8 cellular contexts compared by ENCODE assay signal in the genomic region with DNA sequence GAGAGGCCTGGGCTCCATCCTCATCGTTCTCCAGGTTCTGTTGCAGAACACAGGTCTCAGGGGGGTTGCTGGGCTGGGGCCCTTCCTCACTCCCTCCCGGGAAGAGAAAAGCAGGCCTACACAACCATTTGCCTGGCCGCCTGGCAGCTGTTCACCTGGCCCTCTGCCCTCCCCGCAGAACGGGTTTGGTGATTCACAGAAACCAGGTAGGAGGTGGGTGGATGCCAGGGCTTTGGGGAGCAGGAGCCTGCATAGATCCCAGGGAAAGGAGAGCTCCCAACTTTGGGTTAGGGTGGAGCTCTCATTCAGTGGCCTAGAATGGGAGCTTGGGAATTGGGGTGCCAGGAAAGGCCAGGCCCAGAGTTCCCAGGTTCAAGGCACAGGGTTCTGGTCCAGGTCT.
DNase-seq lines count a peak whose midpoint lies in the region; ATAC-seq and TF ChIP-seq lines count a peak whose summit lies in the region.

No MANE protein-coding gene starts in this region.

- H3K4me3 ChIP-seq in AG09309 (ENCODE audit: control insufficient read depth, low read depth, low read length) (peak overlapping the region; percentile 87), iPS-18c (ENCODE audit: insufficient read depth, low read depth, low read length) (peak overlapping the region; percentile 81)

- TF ChIP-seq CTCF in AG09309 (IDR thresholded peaks at IDR 0.05; ENCODE audit: control insufficient read depth, insufficient read depth, low read depth, low read length, missing control alignments): no peak

- DNase-seq in AG09309 (ENCODE audit: low read depth) (no peak), HPDE6-E6E7 (ENCODE audit: extremely low spot score) (peak; percentile 92), GF-D8 (lab: John Stamatoyannopoulos, UW) (no peak), NAMALWA (ENCODE audit: low spot score) (no peak), T-helper 9 cell (no peak)

- H3K27ac Mint-ChIP-seq in activated naive CD8-positive, alpha-beta T cell: peak overlapping the region; percentile 88
- peak overlapping the region; percentile 95 for H3K27ac Mint-ChIP-seq in stimulated activated memory B cell treated with anti-CD40 and anti-IgM and Interleukin-4, amounts not matched to agents 10 μg/mL and 1 μg/mL and 100 μg/mL, for 72 hours

- no peaks in the 10 kb centered on the region for H3K36me3 Mint-ChIP-seq in activated naive CD8-positive, alpha-beta T cell
- H3K36me3 Mint-ChIP-seq in stimulated activated memory B cell treated with anti-CD40 and anti-IgM and Interleukin-4, amounts not matched to agents 10 μg/mL and 1 μg/mL and 100 μg/mL, for 72 hours: peaks cover 7% of the 10 kb centered on the region

- peaks cover 30% of the 10 kb centered on the region for H3K4me1 Mint-ChIP-seq in activated naive CD8-positive, alpha-beta T cell (ENCODE audit: low read depth)
- H3K4me1 Mint-ChIP-seq in stimulated activated memory B cell treated with anti-CD40 and anti-IgM and Interleukin-4, amounts not matched to agents 10 μg/mL and 1 μg/mL and 100 μg/mL, for 72 hours: peaks cover 79% of the 10 kb centered on the region

- no peaks in the 10 kb centered on the region for H3K9me3 Mint-ChIP-seq in activated naive CD8-positive, alpha-beta T cell (ENCODE audit: low read depth)
- H3K9me3 Mint-ChIP-seq in stimulated activated memory B cell treated with anti-CD40 and anti-IgM and Interleukin-4, amounts not matched to agents 10 μg/mL and 1 μg/mL and 100 μg/mL, for 72 hours: no peaks in the 10 kb centered on the region

- H3K4me3 Mint-ChIP-seq in activated naive CD8-positive, alpha-beta T cell: peak overlapping the region; percentile 90
- H3K4me3 Mint-ChIP-seq in stimulated activated memory B cell treated with anti-CD40 and anti-IgM and Interleukin-4, amounts not matched to agents 10 μg/mL and 1 μg/mL and 100 μg/mL, for 72 hours: peak overlapping the region; percentile 94

- H3K9me3 ChIP-seq in iPS-18c (ENCODE audit: control insufficient read depth, insufficient read depth, low read length): no peaks in the 10 kb centered on the region

- ATAC-seq in stimulated activated memory B cell treated with anti-CD40 and anti-IgM and Interleukin-4, amounts not matched to agents 10 μg/mL and 1 μg/mL and 100 μg/mL, for 72 hours: no peak

- no peaks in the 10 kb centered on the region for H3K27me3 Mint-ChIP-seq in activated naive CD8-positive, alpha-beta T cell
- H3K27me3 Mint-ChIP-seq in stimulated activated memory B cell treated with anti-CD40 and anti-IgM and Interleukin-4, amounts not matched to agents 10 μg/mL and 1 μg/mL and 100 μg/mL, for 72 hours: no peaks in the 10 kb centered on the region
